In genomic region chr10:600234-600633, GRCh38 we compare ENCODE assay signal across 13 cellular contexts.
"Had no signal": no experiment of that assay in that cellular context is flagged by ENCODE, and none has a peak within 500 bp of the region (broad histone marks: within the 10 kb centered on the region; RNA-seq: fewer than 3 reads in every experiment).

No MANE protein-coding gene starts in this region.

- H2AFZ ChIP-seq: parathyroid adenoma had no signal

- H3K4me3 Mint-ChIP-seq: immature natural killer cell; nephron progenitor cell; stimulated activated effector memory CD8-positive, alpha-beta T cell treated with anti-CD3 and anti-CD28 coated beads, Interleukin-12 subunit alpha, Interleukin-12 subunit beta, amount 100 ng/mL, for 72 hours had no signal

- H3K9ac ChIP-seq: parathyroid adenoma had no signal

- H3K4me1 Mint-ChIP-seq: immature natural killer cell; stimulated activated effector memory CD8-positive, alpha-beta T cell treated with anti-CD3 and anti-CD28 coated beads, Interleukin-12 subunit alpha, Interleukin-12 subunit beta, amount 100 ng/mL, for 72 hours had no signal

- H3K4me3 ChIP-seq: breast epithelium, upper lobe of left lung had no signal

- H3K27ac ChIP-seq: breast epithelium, parathyroid adenoma, upper lobe of left lung had no signal

- H3K9me3 ChIP-seq: breast epithelium, upper lobe of left lung had no signal

- H3K9me3 Mint-ChIP-seq: activated naive CD4-positive, alpha-beta T cell treated with anti-CD3 and anti-CD28 coated beads, Interleukin-2, amount 50 U/mL, for 72 hours; immature natural killer cell; nephron progenitor cell; stimulated activated effector memory CD8-positive, alpha-beta T cell treated with anti-CD3 and anti-CD28 coated beads, Interleukin-12 subunit alpha, Interleukin-12 subunit beta, amount 100 ng/mL, for 72 hours had no signal

- ATAC-seq: activated naive CD4-positive, alpha-beta T cell treated with anti-CD3 and anti-CD28 coated beads, Interleukin-2, amount 50 U/mL, for 72 hours; stimulated activated effector memory CD8-positive, alpha-beta T cell treated with anti-CD3 and anti-CD28 coated beads, Interleukin-12 subunit alpha, Interleukin-12 subunit beta, amount 100 ng/mL, for 72 hours had no signal

- H3K27me3 ChIP-seq: breast epithelium, dorsolateral prefrontal cortex, upper lobe of left lung had no signal

- DNase-seq: activated CD4-positive, alpha-beta T cell treated with anti-CD3 and anti-CD28 coated beads, Interleukin-2, amount 50 U/mL, for 1 hour; activated T-cell treated with anti-CD3 and anti-CD28 coated beads for 4 hours; amygdala; glutamatergic neuron; immature natural killer cell; mammary epithelial cell; nephron progenitor cell had no signal

- H3K4me1 ChIP-seq: parathyroid adenoma had no signal

- H3K36me3 ChIP-seq: breast epithelium, upper lobe of left lung had no signal

- H3K36me3 Mint-ChIP-seq: activated naive CD4-positive, alpha-beta T cell treated with anti-CD3 and anti-CD28 coated beads, Interleukin-2, amount 50 U/mL, for 72 hours; immature natural killer cell; stimulated activated effector memory CD8-positive, alpha-beta T cell treated with anti-CD3 and anti-CD28 coated beads, Interleukin-12 subunit alpha, Interleukin-12 subunit beta, amount 100 ng/mL, for 72 hours had no signal

- H3K27ac Mint-ChIP-seq: activated naive CD4-positive, alpha-beta T cell treated with anti-CD3 and anti-CD28 coated beads, Interleukin-2, amount 50 U/mL, for 72 hours; immature natural killer cell; nephron progenitor cell; stimulated activated effector memory CD8-positive, alpha-beta T cell treated with anti-CD3 and anti-CD28 coated beads, Interleukin-12 subunit alpha, Interleukin-12 subunit beta, amount 100 ng/mL, for 72 hours had no signal
